1 cellular context compared by ENCODE assay signal in genomic region chr19:43365677-43366076, GRCh38. TPM values are rescaled to one million over a fixed set of nuclear protein-coding genes. Genes with fewer than 3 reads are reported as not detected.
"Had no signal": no experiment of that assay in that cellular context is flagged by ENCODE, and none has a peak within 500 bp of the region (broad histone marks: within the 10 kb centered on the region; RNA-seq: fewer than 3 reads in every experiment).

No MANE protein-coding gene starts in this region.

RNA-seq across cellular contexts. Expression of gene CD177, which starts 12.2 kb away (rescaled TPM):
- total RNA-seq: GM12878 had no signal
- polyA plus RNA-seq: GM12878 had no signal

RNA-seq across cellular contexts. Expression of gene TEX101, which starts 49.0 kb away (rescaled TPM):
- total RNA-seq: GM12878 had no signal
- polyA plus RNA-seq: GM12878 had no signal
